2 cellular contexts compared by ENCODE assay signal in the genomic region with DNA sequence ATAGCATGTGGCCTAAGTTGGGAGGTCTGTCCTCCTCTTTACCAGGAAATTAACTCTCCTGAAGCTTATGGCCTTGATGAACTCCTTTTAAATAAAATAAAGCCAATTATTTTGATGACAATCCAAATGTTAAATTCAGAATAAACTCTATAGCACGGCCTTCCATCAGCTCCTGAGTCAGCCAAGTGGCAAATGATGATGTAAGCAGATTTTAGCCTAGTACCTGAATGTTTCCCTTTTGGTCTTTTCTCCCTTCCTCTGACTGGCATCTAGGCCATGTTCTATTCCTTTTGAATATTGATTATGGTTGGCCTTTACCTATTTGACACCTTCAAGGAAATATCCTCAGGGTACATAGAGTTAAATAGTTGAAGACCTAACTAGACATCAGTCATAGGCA.
TF ChIP-seq lines count a peak whose summit lies in the region.

No MANE protein-coding gene starts in this region.

TF ChIP-seq in HepG2, 621 proteins besides CTCF, POLR2A, EP300 and RAD21 (continued from another document):
- TF ChIP-seq, protein P1, sequence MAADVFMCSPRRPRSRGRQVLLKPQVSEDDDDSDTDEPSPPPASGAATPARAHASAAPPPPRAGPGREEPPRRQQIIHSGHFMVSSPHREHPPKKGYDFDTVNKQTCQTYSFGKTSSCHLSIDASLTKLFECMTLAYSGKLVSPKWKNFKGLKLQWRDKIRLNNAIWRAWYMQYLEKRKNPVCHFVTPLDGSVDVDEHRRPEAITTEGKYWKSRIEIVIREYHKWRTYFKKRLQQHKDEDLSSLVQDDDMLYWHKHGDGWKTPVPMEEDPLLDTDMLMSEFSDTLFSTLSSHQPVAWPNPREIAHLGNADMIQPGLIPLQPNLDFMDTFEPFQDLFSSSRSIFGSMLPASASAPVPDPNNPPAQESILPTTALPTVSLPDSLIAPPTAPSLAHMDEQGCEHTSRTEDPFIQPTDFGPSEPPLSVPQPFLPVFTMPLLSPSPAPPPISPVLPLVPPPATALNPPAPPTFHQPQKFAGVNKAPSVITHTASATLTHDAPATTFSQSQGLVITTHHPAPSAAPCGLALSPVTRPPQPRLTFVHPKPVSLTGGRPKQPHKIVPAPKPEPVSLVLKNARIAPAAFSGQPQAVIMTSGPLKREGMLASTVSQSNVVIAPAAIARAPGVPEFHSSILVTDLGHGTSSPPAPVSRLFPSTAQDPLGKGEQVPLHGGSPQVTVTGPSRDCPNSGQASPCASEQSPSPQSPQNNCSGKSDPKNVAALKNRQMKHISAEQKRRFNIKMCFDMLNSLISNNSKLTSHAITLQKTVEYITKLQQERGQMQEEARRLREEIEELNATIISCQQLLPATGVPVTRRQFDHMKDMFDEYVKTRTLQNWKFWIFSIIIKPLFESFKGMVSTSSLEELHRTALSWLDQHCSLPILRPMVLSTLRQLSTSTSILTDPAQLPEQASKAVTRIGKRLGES (CRISPR knock-in tag; IDR thresholded peaks at IDR 0.05; ENCODE audit: borderline replicate concordance) = no peak
- no peak for TF ChIP-seq NFIB (CRISPR knock-in tag; IDR thresholded peaks at IDR 0.05; ENCODE audit: borderline replicate concordance)
- TF ChIP-seq HOXA9 (CRISPR knock-in tag; IDR thresholded peaks at IDR 0.05; ENCODE audit: borderline replicate concordance) = no peak
- peak; percentile 90 for TF ChIP-seq MAFF (IDR thresholded peaks at IDR 0.05; ENCODE audit: low read depth, low read length)

TF ChIP-seq in K562, 482 proteins besides CTCF, POLR2A, EP300 and RAD21 (continued from another document):
- TF ChIP-seq MAFF (IDR thresholded peaks at IDR 0.05; ENCODE audit: low read length) = peak; percentile 54
